4 cellular contexts compared by ENCODE assay signal in the genomic region with DNA sequence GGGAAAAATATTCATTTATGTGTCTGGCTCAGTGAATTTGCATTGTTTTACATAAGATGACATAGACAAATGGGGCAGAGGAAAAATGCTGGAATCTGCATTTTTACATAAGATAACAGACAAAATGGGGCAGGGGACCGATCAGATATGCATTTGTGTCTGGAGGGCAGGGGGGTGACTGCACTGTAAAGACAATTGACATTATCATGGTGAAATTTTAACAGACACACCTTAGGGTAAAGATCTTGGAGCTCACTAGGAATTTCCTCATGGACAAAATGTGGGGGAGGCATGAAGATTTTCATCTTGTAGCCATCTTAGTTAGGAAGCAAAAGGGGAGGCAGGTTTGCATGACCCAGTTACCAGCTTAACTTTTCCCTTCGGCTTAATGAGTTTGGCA. TPM values are rescaled to one million over a fixed set of nuclear protein-coding genes. Genes with fewer than 3 reads are reported as not detected.
"Had no signal": no experiment of that assay in that cellular context is flagged by ENCODE, and none has a peak within 500 bp of the region (broad histone marks: within the 10 kb centered on the region; RNA-seq: fewer than 3 reads in every experiment).

No MANE protein-coding gene starts in this region.

RNA-seq across cellular contexts. Expression of a gene that starts 51.4 kb away (rescaled TPM):
- total RNA-seq: RPMI7951, SJCRH30, SJSA1, SK-MEL-5 had no signal
